In genomic region chr11:69165775-69166174, GRCh38 we compare ENCODE assay signal across 16 cellular contexts. TPM values are rescaled to one million over a fixed set of nuclear protein-coding genes. Genes with fewer than 3 reads are reported as not detected.
DNase-seq lines count a peak whose midpoint lies in the region; ATAC-seq, FAIRE-seq and TF ChIP-seq lines count a peak whose summit lies in the region.
"Had no signal": no experiment of that assay in that cellular context is flagged by ENCODE, and none has a peak within 500 bp of the region (broad histone marks: within the 10 kb centered on the region; RNA-seq: fewer than 3 reads in every experiment).

No MANE protein-coding gene starts in this region.

- no peak overlapping the region for H3K23ac ChIP-seq in neuronal stem cell (ENCODE audit: low read depth, low read length, poor library complexity)

- CTCF ChIA-PET in A549 (lab: Yijun Ruan, JAX) (interaction anchor here (0.8 to 1.5 kb wide), 4 partner anchors 10 to 484 kb away, joined by 3 to 7 read pairs (median 4); partner anchors contain the start of gene SMIM38), WTC11 (lab: Charles Lee) (interaction anchor here (0.6 to 1.4 kb wide), 2 partner anchors 9 to 35 kb away, joined by 3 to 5 read pairs; no protein-coding TSS in a partner anchor)

- peak overlapping the region; percentile 1 for H2BK15ac ChIP-seq in neuronal stem cell (ENCODE audit: low read length)

- H2AFZ ChIP-seq in neuronal stem cell (ENCODE audit: low read length) = no peak overlapping the region

- H4K91ac ChIP-seq in neuronal stem cell (ENCODE audit: low read depth, low read length, poor library complexity) = no peak overlapping the region

- no peak for TF ChIP-seq EP300 in A549 (IDR thresholded peaks at IDR 0.05)

- no peak overlapping the region for H2BK120ac ChIP-seq in neuronal stem cell (ENCODE audit: low read depth, low read length)

- no peak overlapping the region for H3K14ac ChIP-seq in neuronal stem cell (ENCODE audit: low read length)

- no peak overlapping the region for H3K27ac Mint-ChIP-seq in WTC11
- H3K27ac Mint-ChIP-seq: B cell; CD4-positive, alpha-beta memory T cell had no signal

- no peaks in the 10 kb centered on the region; the same call in 1 of the 2 replicates for H3K27me3 Mint-ChIP-seq in WTC11 (ENCODE audit: low read depth)

- no peaks in the 10 kb centered on the region for H3K79me1 ChIP-seq in neuronal stem cell (ENCODE audit: low read depth, low read length)

- no peak for DNase-seq in A549 (ENCODE audit: low read depth in 1 of 2, low spot score in 1 of 2)
- no peak for DNase-seq in WTC11 (ENCODE audit: low spot score)
- no peak for DNase-seq in neuronal stem cell (ENCODE audit: low spot score)
- DNase-seq in BE2C = no peak
- DNase-seq in HPDE6-E6E7 (ENCODE audit: extremely low spot score) = no peak
- DNase-seq: CD4-positive, alpha-beta memory T cell; NCI-H1930; NCI-H524 treated with DMSO at 0.1 percent for 48 hours had no signal

- H3K27me3 ChIP-seq in HUES6 (ENCODE audit: control insufficient read depth, insufficient read depth, low read length) = no peaks in the 10 kb centered on the region
- peaks cover 0 to 3% (median 0%) of the 10 kb centered on the region in 3 experiments for H3K27me3 ChIP-seq in neuronal stem cell (ENCODE audit: control insufficient read depth in 3 of 3, insufficient read depth in 3 of 3, low read depth in 1 of 3, low read length in 3 of 3)
- H3K27me3 ChIP-seq in BE2C = no peaks in the 10 kb centered on the region
- H3K27me3 ChIP-seq: Peyer's patch had no signal

- no peak overlapping the region for H3K18ac ChIP-seq in neuronal stem cell (ENCODE audit: low read length)

- no peak for FAIRE-seq in A549 (lab: Jason Lieb, UNC)
- FAIRE-seq: H54 had no signal

- H3K4me1 Mint-ChIP-seq in WTC11 = peaks cover 9% of the 10 kb centered on the region

- H3K36me3 Mint-ChIP-seq in WTC11 = no peaks in the 10 kb centered on the region; the same call in 1 of the 2 replicates

- H2BK5ac ChIP-seq in neuronal stem cell (ENCODE audit: low read length) = no peak overlapping the region

- TF ChIP-seq POLR2A in A549 (IDR thresholded peaks at IDR 0.05; ENCODE audit: low read length) = no peak

- H2AK5ac ChIP-seq in neuronal stem cell (ENCODE audit: low read depth, low read length) = peak overlapping the region; percentile 96

- no peak for TF ChIP-seq RAD21 in A549 (conservative IDR thresholded peaks at IDR 0.05 in 1 of 2, IDR thresholded peaks at IDR 0.05 in 1 of 2)

- peaks cover 25% of the 10 kb centered on the region for H3K4me1 ChIP-seq in A549
- peaks cover 15% of the 10 kb centered on the region for H3K4me1 ChIP-seq in HUES6 (ENCODE audit: control insufficient read depth, insufficient read depth, low read length)
- H3K4me1 ChIP-seq in neuronal stem cell (ENCODE audit: control insufficient read depth in 2 of 2, insufficient read depth in 1 of 2, low read depth in 1 of 2, low read length in 2 of 2) = peaks cover 0 to 4% of the 10 kb centered on the region in 2 donors
- H3K4me1 ChIP-seq in BE2C = peaks cover 12% of the 10 kb centered on the region

- H3K27ac ChIP-seq in A549 (peak overlapping the region; percentile 26 to 69; a peak in 5 of 6 replicates), HUES6 (ENCODE audit: low read depth, low read length) (no peak overlapping the region), neuronal stem cell (replicated peaks; ENCODE audit: low read length) (no peak overlapping the region)
- H3K27ac ChIP-seq: HL-60 had no signal

- H3K9ac ChIP-seq in HUES6 (ENCODE audit: low read length) = peak overlapping the region; percentile 57
- H3K9ac ChIP-seq in neuronal stem cell (ENCODE audit: low read depth, low read length, poor library complexity) = no peak overlapping the region

- TF ChIP-seq CTCF in A549 (IDR thresholded peaks at IDR 0.05) = no peak
- no peak for TF ChIP-seq CTCF in WTC11 (IDR thresholded peaks at IDR 0.05)
- TF ChIP-seq CTCF in BE2C (IDR thresholded peaks at IDR 0.05; ENCODE audit: low read depth, low read length) = no peak

- H3K36me3 ChIP-seq in HUES6 (ENCODE audit: control insufficient read depth, insufficient read depth, low read length) (no peaks in the 10 kb centered on the region), neuronal stem cell (replicated peaks in 1 of 2; ENCODE audit: control insufficient read depth in 2 of 2, insufficient read depth in 2 of 2, low read length in 2 of 2) (no peaks in the 10 kb centered on the region), BE2C (no peaks in the 10 kb centered on the region)
- H3K36me3 ChIP-seq: Peyer's patch had no signal

- no peak overlapping the region for H3K4me3 Mint-ChIP-seq in WTC11
- H3K4me3 Mint-ChIP-seq: B cell; CD4-positive, alpha-beta memory T cell had no signal

- POLR2A ChIA-PET in A549 (lab: Yijun Ruan, JAX) (no interaction called here), WTC11 (lab: Charles Lee) (no interaction called here)

- H3K4me3 ChIP-seq in A549 = no peak overlapping the region
- H3K4me3 ChIP-seq in HUES6 (ENCODE audit: low read depth, low read length) = no peak overlapping the region
- no peak overlapping the region for H3K4me3 ChIP-seq in neuronal stem cell (ENCODE audit: low read length in 2 of 2)
- no peak overlapping the region for H3K4me3 ChIP-seq in BE2C (ENCODE audit: low read depth, low read length)

- H3K9me3 Mint-ChIP-seq in WTC11 = peaks cover 33% of the 10 kb centered on the region

- WGBS in A549 (ENCODE audit: missing lambda C conversion rate) = 70% methylated on average over 1 of the region's 2 CpGs
- WGBS in neuronal stem cell (ENCODE audit: extremely low coverage in 2 of 2, insufficient read length in 2 of 2, insufficient replicate concordance in 1 of 2), 2 donors = no CpG with 5 or more reads among the region's 2 CpGs

- H3K4ac ChIP-seq in neuronal stem cell (ENCODE audit: low read length) = no peak overlapping the region

- H3K4me2 ChIP-seq in A549 (no peak overlapping the region; the same call in 2 of the 3 replicates), neuronal stem cell (ENCODE audit: insufficient read depth, low read length, poor library complexity, severe bottlenecking) (no peak overlapping the region)

- peaks cover 3% of the 10 kb centered on the region; the same call in 1 of the 3 replicates for H3K9me3 ChIP-seq in A549
- H3K9me3 ChIP-seq in HUES6 (ENCODE audit: control insufficient read depth, insufficient read depth, low read depth, low read length) = peaks cover 8% of the 10 kb centered on the region; the same call in 1 of the 2 replicates
- H3K9me3 ChIP-seq in neuronal stem cell (replicated peaks in 1 of 2; ENCODE audit: control insufficient read depth in 2 of 2, insufficient read depth in 1 of 2, low read depth in 1 of 2, low read length in 2 of 2) = peaks cover 4 to 8% of the 10 kb centered on the region in 2 donors
- H3K9me3 ChIP-seq in BE2C = no peaks in the 10 kb centered on the region; the same call in 1 of the 2 replicates
- H3K9me3 ChIP-seq: Peyer's patch had no signal

- H2BK12ac ChIP-seq in neuronal stem cell (ENCODE audit: low read length) = no peak overlapping the region

- no peak overlapping the region for H4K8ac ChIP-seq in neuronal stem cell (ENCODE audit: low read depth, low read length)

- no peak for ATAC-seq in A549
- ATAC-seq in WTC11 = no peak
- no peak for ATAC-seq in GM21529 (IDR thresholded peaks at IDR 0.05; ENCODE audit: unreplicated experiment)
- no peak for ATAC-seq in HG03025 (IDR thresholded peaks at IDR 0.05; ENCODE audit: low FRiP score, unreplicated experiment)

TF ChIP-seq in A549, 52 proteins besides CTCF, POLR2A, EP300 and RAD21:
- TF ChIP-seq ZC3H11A (IDR thresholded peaks at IDR 0.05) (no peak), ESRRA (IDR thresholded peaks at IDR 0.05; ENCODE audit: borderline replicate concordance, low read length) (no peak), HDAC2 (IDR thresholded peaks at IDR 0.05) (no peak), MAZ (IDR thresholded peaks at IDR 0.05; ENCODE audit: borderline replicate concordance, low read depth, low read length) (no peak), RFX5 (IDR thresholded peaks at IDR 0.05) (no peak), GATA3 (IDR thresholded peaks at IDR 0.05; ENCODE audit: borderline replicate concordance) (no peak), USF2 (IDR thresholded peaks at IDR 0.05) (no peak)

TF ChIP-seq in WTC11, 78 proteins besides CTCF, POLR2A, EP300 and RAD21:
- peak; percentile 85 for TF ChIP-seq ZNF121 (CRISPR knock-in tag; IDR thresholded peaks at IDR 0.05)
- TF ChIP-seq MAX (CRISPR knock-in tag; IDR thresholded peaks at IDR 0.05) = no peak

RNA-seq across cellular contexts. Expression of gene SMIM38, which starts 10.0 kb away (rescaled TPM):
- polyA plus RNA-seq in A549 (2011; rRNA removed) (0.08 and 0.24 TPM in 2 replicates), A549 (2017; fragmentation: RNase III; extraction: RNeasy Plus Mini Kit Qiagen cat#74134 plus additional on column Dnase treatment) (0.05 to 0.08 TPM in 2 of 3 replicates, not detected in the other)
- polyA plus RNA-seq in A549 (2012; cell fraction: cytosol; rRNA removed) = 0.01 TPM in 2 replicates
- 0.23 and 0.27 TPM in 2 replicates for polyA plus RNA-seq in A549 (2012; cell fraction: nucleus; rRNA removed)
- polyA minus RNA-seq in A549 (2011; rRNA and poly(A)+ RNA removed) = 0.15 and 0.21 TPM in 2 replicates
- 0.39 to 1.4 TPM (median 0.98 TPM) in 3 replicates for total RNA-seq in WTC11 (2021)
- polyA plus RNA-seq in neuronal stem cell (2013, experiment 1 of 2) = 0.26 TPM
- 0.36 TPM for polyA plus RNA-seq in neuronal stem cell (2013, experiment 2 of 2)
- 0.76 TPM for polyA plus RNA-seq in BE2C (2012; ENCODE audit: insufficient read depth, insufficient read length, low read depth)
- total RNA-seq: Daoy had no signal
- polyA plus RNA-seq: CD4-positive, alpha-beta memory T cell had no signal

Comparison
In these comparisons a context has a peak if more than half of its experiments do, and no peak if none do; other contexts are left out.
1. H3K27ac ChIP-seq: peak in A549 (2 of 2); none in HUES6 (single experiment) and neuronal stem cell (single experiment).